1 cellular context compared by ENCODE assay signal in genomic region chr5:180817847-180818246, GRCh38.
TF ChIP-seq lines count a peak whose summit lies in the region.

No MANE protein-coding gene starts in this region.

TF ChIP-seq in H1, 55 proteins besides CTCF, POLR2A, EP300 and RAD21 (continued from another document):
- TF ChIP-seq ATF2 (IDR thresholded peaks at IDR 0.05; ENCODE audit: low read length) = no peak
TF ChIP-seq in H1: peak in this region for 0.
